Comparison of ENCODE assay signal across 1 cellular context in the genomic region with DNA sequence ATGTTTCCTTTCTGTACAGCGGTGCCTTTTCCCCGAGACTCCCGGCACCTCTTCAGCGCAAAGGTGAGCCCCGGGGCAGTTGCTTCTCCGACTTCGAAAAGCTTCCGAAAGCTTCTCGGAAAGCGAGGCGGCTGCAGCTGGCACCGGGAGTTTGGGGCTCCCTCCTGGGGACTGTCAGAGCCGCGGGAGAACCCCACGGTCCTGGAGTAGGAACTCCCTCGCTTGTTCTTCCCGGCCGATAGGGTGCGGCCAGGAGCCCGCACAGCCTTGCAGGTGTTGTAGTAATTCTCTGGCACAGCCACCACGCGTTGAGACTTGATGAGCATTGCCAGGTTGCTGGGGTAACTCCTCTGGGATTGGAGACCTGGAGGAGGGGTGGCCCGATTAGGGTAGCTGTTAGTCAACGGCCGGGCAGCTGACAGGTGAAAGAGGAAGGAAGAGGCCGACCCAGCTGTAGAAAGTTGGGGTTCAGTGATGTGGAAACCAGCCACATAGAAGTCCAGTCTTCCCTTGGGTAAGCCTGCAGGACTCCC.
A peak's percentile ranks its signal among the peaks of the same experiment; 100 is the strongest.
TF ChIP-seq lines count a peak whose summit lies in the region.

No MANE protein-coding gene starts in this region.

TF ChIP-seq in K562, 482 proteins besides CTCF, POLR2A, EP300 and RAD21 (continued from another document and continues in another):
- TF ChIP-seq, protein P1, sequence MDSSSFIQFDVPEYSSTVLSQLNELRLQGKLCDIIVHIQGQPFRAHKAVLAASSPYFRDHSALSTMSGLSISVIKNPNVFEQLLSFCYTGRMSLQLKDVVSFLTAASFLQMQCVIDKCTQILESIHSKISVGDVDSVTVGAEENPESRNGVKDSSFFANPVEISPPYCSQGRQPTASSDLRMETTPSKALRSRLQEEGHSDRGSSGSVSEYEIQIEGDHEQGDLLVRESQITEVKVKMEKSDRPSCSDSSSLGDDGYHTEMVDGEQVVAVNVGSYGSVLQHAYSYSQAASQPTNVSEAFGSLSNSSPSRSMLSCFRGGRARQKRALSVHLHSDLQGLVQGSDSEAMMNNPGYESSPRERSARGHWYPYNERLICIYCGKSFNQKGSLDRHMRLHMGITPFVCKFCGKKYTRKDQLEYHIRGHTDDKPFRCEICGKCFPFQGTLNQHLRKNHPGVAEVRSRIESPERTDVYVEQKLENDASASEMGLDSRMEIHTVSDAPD (CRISPR knock-in tag; IDR thresholded peaks at IDR 0.05), result no peak
- TF ChIP-seq, protein P2, sequence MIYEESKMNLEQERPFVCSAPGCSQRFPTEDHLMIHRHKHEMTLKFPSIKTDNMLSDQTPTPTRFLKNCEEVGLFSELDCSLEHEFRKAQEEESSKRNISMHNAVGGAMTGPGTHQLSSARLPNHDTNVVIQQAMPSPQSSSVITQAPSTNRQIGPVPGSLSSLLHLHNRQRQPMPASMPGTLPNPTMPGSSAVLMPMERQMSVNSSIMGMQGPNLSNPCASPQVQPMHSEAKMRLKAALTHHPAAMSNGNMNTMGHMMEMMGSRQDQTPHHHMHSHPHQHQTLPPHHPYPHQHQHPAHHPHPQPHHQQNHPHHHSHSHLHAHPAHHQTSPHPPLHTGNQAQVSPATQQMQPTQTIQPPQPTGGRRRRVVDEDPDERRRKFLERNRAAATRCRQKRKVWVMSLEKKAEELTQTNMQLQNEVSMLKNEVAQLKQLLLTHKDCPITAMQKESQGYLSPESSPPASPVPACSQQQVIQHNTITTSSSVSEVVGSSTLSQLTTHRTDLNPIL (CRISPR knock-in tag; IDR thresholded peaks at IDR 0.05), result no peak
- TF ChIP-seq L3MBTL2 (IDR thresholded peaks at IDR 0.05), result 0 out of 2 replicates have a peak, but pooled peaks have one; percentile 15
- TF ChIP-seq ZNF639 (CRISPR knock-in tag; conservative IDR thresholded peaks at IDR 0.05 in 1 of 2, IDR thresholded peaks at IDR 0.05 in 1 of 2), result no peak
- TF ChIP-seq, protein P3, sequence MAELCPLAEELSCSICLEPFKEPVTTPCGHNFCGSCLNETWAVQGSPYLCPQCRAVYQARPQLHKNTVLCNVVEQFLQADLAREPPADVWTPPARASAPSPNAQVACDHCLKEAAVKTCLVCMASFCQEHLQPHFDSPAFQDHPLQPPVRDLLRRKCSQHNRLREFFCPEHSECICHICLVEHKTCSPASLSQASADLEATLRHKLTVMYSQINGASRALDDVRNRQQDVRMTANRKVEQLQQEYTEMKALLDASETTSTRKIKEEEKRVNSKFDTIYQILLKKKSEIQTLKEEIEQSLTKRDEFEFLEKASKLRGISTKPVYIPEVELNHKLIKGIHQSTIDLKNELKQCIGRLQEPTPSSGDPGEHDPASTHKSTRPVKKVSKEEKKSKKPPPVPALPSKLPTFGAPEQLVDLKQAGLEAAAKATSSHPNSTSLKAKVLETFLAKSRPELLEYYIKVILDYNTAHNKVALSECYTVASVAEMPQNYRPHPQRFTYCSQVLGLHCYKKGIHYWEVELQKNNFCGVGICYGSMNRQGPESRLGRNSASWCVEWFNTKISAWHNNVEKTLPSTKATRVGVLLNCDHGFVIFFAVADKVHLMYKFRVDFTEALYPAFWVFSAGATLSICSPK (IDR thresholded peaks at IDR 0.05; ENCODE audit: borderline replicate concordance), result no peak
- TF ChIP-seq, protein P4, sequence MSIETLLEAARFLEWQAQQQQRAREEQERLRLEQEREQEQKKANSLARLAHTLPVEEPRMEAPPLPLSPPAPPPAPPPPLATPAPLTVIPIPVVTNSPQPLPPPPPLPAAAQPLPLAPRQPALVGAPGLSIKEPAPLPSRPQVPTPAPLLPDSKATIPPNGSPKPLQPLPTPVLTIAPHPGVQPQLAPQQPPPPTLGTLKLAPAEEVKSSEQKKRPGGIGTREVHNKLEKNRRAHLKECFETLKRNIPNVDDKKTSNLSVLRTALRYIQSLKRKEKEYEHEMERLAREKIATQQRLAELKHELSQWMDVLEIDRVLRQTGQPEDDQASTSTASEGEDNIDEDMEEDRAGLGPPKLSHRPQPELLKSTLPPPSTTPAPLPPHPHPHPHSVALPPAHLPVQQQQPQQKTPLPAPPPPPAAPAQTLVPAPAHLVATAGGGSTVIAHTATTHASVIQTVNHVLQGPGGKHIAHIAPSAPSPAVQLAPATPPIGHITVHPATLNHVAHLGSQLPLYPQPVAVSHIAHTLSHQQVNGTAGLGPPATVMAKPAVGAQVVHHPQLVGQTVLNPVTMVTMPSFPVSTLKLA (conservative IDR thresholded peaks at IDR 0.05), result peak; percentile 21 to 45; a peak in 2 of 4 replicates
- TF ChIP-seq TCF7L2 (IDR thresholded peaks at IDR 0.05; ENCODE audit: low read depth, low read length), result no peak
- no peak for TF ChIP-seq ARNT (IDR thresholded peaks at IDR 0.05)
- no peak for TF ChIP-seq ZNF12 (CRISPR knock-in tag; IDR thresholded peaks at IDR 0.05)
- no peak for TF ChIP-seq SLC30A9 (CRISPR knock-in tag; IDR thresholded peaks at IDR 0.05)
- TF ChIP-seq ZBTB1 (CRISPR knock-in tag; IDR thresholded peaks at IDR 0.05; ENCODE audit: borderline replicate concordance, low read depth), result peak; percentile 17; the same call in 1 of the 2 replicates
- TF ChIP-seq, protein P5, sequence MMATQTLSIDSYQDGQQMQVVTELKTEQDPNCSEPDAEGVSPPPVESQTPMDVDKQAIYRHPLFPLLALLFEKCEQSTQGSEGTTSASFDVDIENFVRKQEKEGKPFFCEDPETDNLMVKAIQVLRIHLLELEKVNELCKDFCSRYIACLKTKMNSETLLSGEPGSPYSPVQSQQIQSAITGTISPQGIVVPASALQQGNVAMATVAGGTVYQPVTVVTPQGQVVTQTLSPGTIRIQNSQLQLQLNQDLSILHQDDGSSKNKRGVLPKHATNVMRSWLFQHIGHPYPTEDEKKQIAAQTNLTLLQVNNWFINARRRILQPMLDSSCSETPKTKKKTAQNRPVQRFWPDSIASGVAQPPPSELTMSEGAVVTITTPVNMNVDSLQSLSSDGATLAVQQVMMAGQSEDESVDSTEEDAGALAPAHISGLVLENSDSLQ (IDR thresholded peaks at IDR 0.05), result peak; percentile 39; the same call in 1 of the 2 replicates
- no peak for TF ChIP-seq FOXJ2 (tag; IDR thresholded peaks at IDR 0.05)
- no peak for TF ChIP-seq RFX5 (IDR thresholded peaks at IDR 0.05; ENCODE audit: low read depth, low read length)
- TF ChIP-seq ZNF407 (IDR thresholded peaks at IDR 0.05; ENCODE audit: low read depth), result no peak
- peak; percentile 53; the same call in 1 of the 2 replicates for TF ChIP-seq EP400 (IDR thresholded peaks at IDR 0.05)
- no peak for TF ChIP-seq ZC3H11A (IDR thresholded peaks at IDR 0.05; ENCODE audit: low read depth, low read length)
- no peak for TF ChIP-seq ZNF436 (CRISPR knock-in tag; IDR thresholded peaks at IDR 0.05)
- no peak for TF ChIP-seq TAL1 (IDR thresholded peaks at IDR 0.05)
- TF ChIP-seq NFE2L1 (tag; IDR thresholded peaks at IDR 0.05; ENCODE audit: borderline replicate concordance, low read depth), result no peak
- no peak for TF ChIP-seq RUNX1 (IDR thresholded peaks at IDR 0.05; ENCODE audit: low read depth)
- no peak for TF ChIP-seq ZNF766 (CRISPR knock-in tag; conservative IDR thresholded peaks at IDR 0.05)
- no peak for TF ChIP-seq WHSC1 (IDR thresholded peaks at IDR 0.05; ENCODE audit: low read length)
- no peak for TF ChIP-seq COPS2 (conservative IDR thresholded peaks at IDR 0.05)
- no peak for TF ChIP-seq SMARCB1 (IDR thresholded peaks at IDR 0.05; ENCODE audit: insufficient read length, low read depth)
- TF ChIP-seq TAF1 (IDR thresholded peaks at IDR 0.05; ENCODE audit: control insufficient read depth, extremely low read depth, insufficient read depth, low read length, severe bottlenecking), result peak; percentile 23
- TF ChIP-seq, protein P6, sequence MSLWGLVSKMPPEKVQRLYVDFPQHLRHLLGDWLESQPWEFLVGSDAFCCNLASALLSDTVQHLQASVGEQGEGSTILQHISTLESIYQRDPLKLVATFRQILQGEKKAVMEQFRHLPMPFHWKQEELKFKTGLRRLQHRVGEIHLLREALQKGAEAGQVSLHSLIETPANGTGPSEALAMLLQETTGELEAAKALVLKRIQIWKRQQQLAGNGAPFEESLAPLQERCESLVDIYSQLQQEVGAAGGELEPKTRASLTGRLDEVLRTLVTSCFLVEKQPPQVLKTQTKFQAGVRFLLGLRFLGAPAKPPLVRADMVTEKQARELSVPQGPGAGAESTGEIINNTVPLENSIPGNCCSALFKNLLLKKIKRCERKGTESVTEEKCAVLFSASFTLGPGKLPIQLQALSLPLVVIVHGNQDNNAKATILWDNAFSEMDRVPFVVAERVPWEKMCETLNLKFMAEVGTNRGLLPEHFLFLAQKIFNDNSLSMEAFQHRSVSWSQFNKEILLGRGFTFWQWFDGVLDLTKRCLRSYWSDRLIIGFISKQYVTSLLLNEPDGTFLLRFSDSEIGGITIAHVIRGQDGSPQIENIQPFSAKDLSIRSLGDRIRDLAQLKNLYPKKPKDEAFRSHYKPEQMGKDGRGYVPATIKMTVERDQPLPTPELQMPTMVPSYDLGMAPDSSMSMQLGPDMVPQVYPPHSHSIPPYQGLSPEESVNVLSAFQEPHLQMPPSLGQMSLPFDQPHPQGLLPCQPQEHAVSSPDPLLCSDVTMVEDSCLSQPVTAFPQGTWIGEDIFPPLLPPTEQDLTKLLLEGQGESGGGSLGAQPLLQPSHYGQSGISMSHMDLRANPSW (CRISPR knock-in tag; IDR thresholded peaks at IDR 0.05), result no peak
- TF ChIP-seq, protein P7, sequence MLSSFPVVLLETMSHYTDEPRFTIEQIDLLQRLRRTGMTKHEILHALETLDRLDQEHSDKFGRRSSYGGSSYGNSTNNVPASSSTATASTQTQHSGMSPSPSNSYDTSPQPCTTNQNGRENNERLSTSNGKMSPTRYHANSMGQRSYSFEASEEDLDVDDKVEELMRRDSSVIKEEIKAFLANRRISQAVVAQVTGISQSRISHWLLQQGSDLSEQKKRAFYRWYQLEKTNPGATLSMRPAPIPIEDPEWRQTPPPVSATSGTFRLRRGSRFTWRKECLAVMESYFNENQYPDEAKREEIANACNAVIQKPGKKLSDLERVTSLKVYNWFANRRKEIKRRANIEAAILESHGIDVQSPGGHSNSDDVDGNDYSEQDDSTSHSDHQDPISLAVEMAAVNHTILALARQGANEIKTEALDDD (IDR thresholded peaks at IDR 0.05), result no peak
- TF ChIP-seq MTA1 (IDR thresholded peaks at IDR 0.05; ENCODE audit: borderline replicate concordance), result no peak
- no peak for TF ChIP-seq FOXK1 (CRISPR knock-in tag; IDR thresholded peaks at IDR 0.05; ENCODE audit: borderline replicate concordance)
- 0 out of 2 replicates have a peak, but pooled peaks have one; percentile 64 for TF ChIP-seq LCOR (CRISPR knock-in tag; IDR thresholded peaks at IDR 0.05)
- TF ChIP-seq CSDE1 (IDR thresholded peaks at IDR 0.05), result no peak
- no peak for TF ChIP-seq SUPT5H (IDR thresholded peaks at IDR 0.05)
- peak; percentile 68 for TF ChIP-seq ZEB2 (IDR thresholded peaks at IDR 0.05)
